8 cellular contexts compared by ENCODE assay signal in the genomic region with DNA sequence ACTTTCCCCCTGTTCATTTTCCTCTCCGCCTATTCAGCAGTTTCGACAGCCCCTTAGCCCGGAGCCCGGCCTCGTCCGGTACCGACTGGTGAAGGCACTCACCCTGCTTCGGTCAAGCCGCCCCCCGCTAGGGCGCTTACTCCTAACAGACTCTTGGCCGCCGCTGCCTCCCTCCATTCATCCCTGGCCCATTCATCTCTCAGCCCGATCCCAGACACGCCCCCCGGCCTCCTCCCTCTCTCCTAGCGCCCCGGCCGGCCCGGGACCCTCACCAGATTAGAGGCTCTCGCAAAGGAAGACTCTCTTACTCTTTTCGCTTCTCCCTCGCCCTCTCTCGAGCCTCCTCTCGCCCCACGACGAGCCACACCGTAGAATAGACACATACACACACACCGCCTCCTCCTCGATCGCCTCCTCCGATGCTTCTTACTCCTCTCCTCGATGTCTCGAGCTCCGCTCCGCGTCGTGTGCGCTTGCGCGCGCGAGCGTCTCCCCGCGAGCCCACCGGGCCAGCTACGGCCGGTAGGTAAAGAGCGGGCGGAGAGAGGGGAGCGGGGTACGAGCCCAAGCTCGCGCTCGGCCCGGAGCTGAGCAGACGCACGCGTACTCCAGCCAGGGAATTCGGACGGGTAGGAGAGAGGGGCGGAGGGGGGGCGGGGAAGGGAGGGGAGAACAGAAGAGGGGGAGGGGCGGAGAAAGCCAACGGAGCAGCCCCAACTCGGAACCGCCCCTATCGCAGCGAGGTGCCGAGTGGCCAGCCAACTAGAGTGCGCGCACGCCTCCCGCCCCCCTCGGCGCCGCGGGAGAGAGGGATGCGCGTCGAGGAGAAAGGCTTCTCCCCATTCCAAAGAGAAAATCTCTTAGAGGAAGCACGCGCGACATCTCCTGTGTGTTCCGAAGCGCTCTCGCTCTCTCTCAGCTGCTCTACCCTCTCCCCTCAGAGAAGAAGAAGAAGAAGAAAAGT. TPM values are rescaled to one million over a fixed set of nuclear protein-coding genes. Genes with fewer than 3 reads are reported as not detected.
A peak's percentile ranks its signal among the peaks of the same experiment; 100 is the strongest.
DNase-seq lines count a peak whose midpoint lies in the region; ATAC-seq and TF ChIP-seq lines count a peak whose summit lies in the region.

A gene (minus strand): TSS at position 633 of the 964 bp plus-strand sequence.

- no peaks in the 10 kb centered on the region for H3K36me3 Mint-ChIP-seq in activated CD8-positive, alpha-beta memory T cell treated with anti-CD3 and anti-CD28 coated beads, Interleukin-2, amount 10 ng/mL, durations not matched to agents 7 days and 5 days
- no peaks in the 10 kb centered on the region for H3K36me3 Mint-ChIP-seq in endothelial cell (ENCODE audit: low read depth, unreplicated experiment)

- H3K27me3 ChIP-seq in lung (ENCODE audit: control insufficient read depth, insufficient read depth): no peaks in the 10 kb centered on the region

- CTCF ChIA-PET in activated CD8-positive, alpha-beta memory T cell treated with anti-CD3 and anti-CD28 coated beads, Interleukin-2, amount 10 ng/mL, durations not matched to agents 7 days and 5 days (lab: Charles Lee): interaction anchor here (0.7 to 1.0 kb wide), 2 partner anchors 281 to 315 kb away, joined by 3 read pairs; no protein-coding TSS in a partner anchor

- peaks cover 0 to 5% of the 10 kb centered on the region in 2 donors for H3K9me3 ChIP-seq in lung (ENCODE audit: control insufficient read depth in 2 of 2, insufficient read depth in 1 of 2, low read length in 1 of 2)

- no peak within 1 kb of the TSS for H3K27ac Mint-ChIP-seq in activated CD8-positive, alpha-beta memory T cell treated with anti-CD3 and anti-CD28 coated beads, Interleukin-2, amount 10 ng/mL, durations not matched to agents 7 days and 5 days
- H3K27ac Mint-ChIP-seq in endothelial cell (ENCODE audit: unreplicated experiment): peak within 1 kb of the TSS; percentile 99

- no peaks in the 10 kb centered on the region for H3K9me3 Mint-ChIP-seq in activated CD8-positive, alpha-beta memory T cell treated with anti-CD3 and anti-CD28 coated beads, Interleukin-2, amount 10 ng/mL, durations not matched to agents 7 days and 5 days (ENCODE audit: low read depth)
- H3K9me3 Mint-ChIP-seq in endothelial cell (ENCODE audit: unreplicated experiment): no peaks in the 10 kb centered on the region

- H3K27ac ChIP-seq in lung (ENCODE audit: low read depth in 1 of 2, low read length in 1 of 2): peak within 1 kb of the TSS; percentile 23 to 26

- H3K4me3 ChIP-seq in GM08714 (ENCODE audit: low read length) (peak within 1 kb of the TSS; percentile 51), lung (peak within 1 kb of the TSS; percentile 32)

- peak within 1 kb of the TSS; percentile 72 for H3K4me3 Mint-ChIP-seq in activated CD8-positive, alpha-beta memory T cell treated with anti-CD3 and anti-CD28 coated beads, Interleukin-2, amount 10 ng/mL, durations not matched to agents 7 days and 5 days
- H3K4me3 Mint-ChIP-seq in endothelial cell (ENCODE audit: unreplicated experiment): peak within 1 kb of the TSS; percentile 95

- peaks cover 48% of the 10 kb centered on the region for H3K27me3 Mint-ChIP-seq in activated CD8-positive, alpha-beta memory T cell treated with anti-CD3 and anti-CD28 coated beads, Interleukin-2, amount 10 ng/mL, durations not matched to agents 7 days and 5 days
- peaks cover 8% of the 10 kb centered on the region for H3K27me3 Mint-ChIP-seq in endothelial cell (ENCODE audit: unreplicated experiment)

- H3K4me1 Mint-ChIP-seq in activated CD8-positive, alpha-beta memory T cell treated with anti-CD3 and anti-CD28 coated beads, Interleukin-2, amount 10 ng/mL, durations not matched to agents 7 days and 5 days: peaks cover 15% of the 10 kb centered on the region
- peaks cover 11% of the 10 kb centered on the region for H3K4me1 Mint-ChIP-seq in endothelial cell (ENCODE audit: unreplicated experiment)

- 0 to 39% methylated on average over 43 to 88 of the region's 88 CpGs for WGBS in lung, 2 donors

- peak; percentile 67 for ATAC-seq in activated CD8-positive, alpha-beta memory T cell treated with anti-CD3 and anti-CD28 coated beads, Interleukin-2, amount 10 ng/mL, durations not matched to agents 7 days and 5 days
- ATAC-seq in lung (ENCODE audit: insufficient read depth, low FRiP score) (peak; percentile 47), HG03460 (IDR thresholded peaks at IDR 0.05; ENCODE audit: unreplicated experiment) (no peak), GM21367 (IDR thresholded peaks at IDR 0.05; ENCODE audit: unreplicated experiment) (no peak)

- H3K36me3 ChIP-seq in lung (ENCODE audit: control insufficient read depth in 2 of 2, insufficient read depth in 2 of 2, low read length in 2 of 2): no peaks in the 10 kb centered on the region

- peaks cover 0 to 5% of the 10 kb centered on the region in 2 donors for H3K4me1 ChIP-seq in lung (ENCODE audit: control insufficient read depth in 2 of 2, insufficient read depth in 2 of 2, low read length in 2 of 2)

- peak; percentile 80 for DNase-seq in NCI-H345 treated with DMSO at 0.1 percent for 48 hours (lab: John Stamatoyannopoulos, UW; ENCODE audit: unreplicated experiment)
- peak; percentile 41 for DNase-seq in activated CD8-positive, alpha-beta memory T cell treated with anti-CD3 and anti-CD28 coated beads, Interleukin-2, amount 10 ng/mL, durations not matched to agents 7 days and 5 days
- peak; percentile 67 for DNase-seq in endothelial cell (ENCODE audit: low spot score)
- peak; percentile 51 for DNase-seq in lung (ENCODE audit: low spot score)
- peak; percentile 49 for DNase-seq in stimulated activated CD4-positive, alpha-beta T cell treated with anti-CD3 and anti-CD28 coated beads, Interleukin-4, amount 100 ng/mL, for 1 hour

- TF ChIP-seq CTCF in endothelial cell (IDR thresholded peaks at IDR 0.05; ENCODE audit: unreplicated experiment) (no peak), lung (IDR thresholded peaks at IDR 0.05; ENCODE audit: control extremely low read depth, extremely low read depth) (no peak)

RNA-seq across cellular contexts. Expression of the gene that starts here (rescaled TPM):
- under 1 TPM; 0.03 to 0.21 TPM for total RNA-seq in activated CD8-positive, alpha-beta memory T cell treated with anti-CD3 and anti-CD28 coated beads, Interleukin-2, amount 10 ng/mL, durations not matched to agents 7 days and 5 days
- total RNA-seq in endothelial cell (ENCODE audit: unreplicated experiment) (12.5 TPM), lung (1 to 10 TPM; 1.4 to 5.2 TPM)
- under 1 TPM; 0.14 to 0.16 TPM for polyA plus RNA-seq in lung

Comparison
In these comparisons a context has a peak if more than half of its experiments do, and no peak if none do; other contexts are left out.
1. Peak in DNase-seq and ATAC-seq in activated CD8-positive, alpha-beta memory T cell treated with anti-CD3 and anti-CD28 coated beads, Interleukin-2, amount 10 ng/mL, durations not matched to agents 7 days and 5 days; RNA of the gene not detected or under 1 TPM.